In the genomic region with DNA sequence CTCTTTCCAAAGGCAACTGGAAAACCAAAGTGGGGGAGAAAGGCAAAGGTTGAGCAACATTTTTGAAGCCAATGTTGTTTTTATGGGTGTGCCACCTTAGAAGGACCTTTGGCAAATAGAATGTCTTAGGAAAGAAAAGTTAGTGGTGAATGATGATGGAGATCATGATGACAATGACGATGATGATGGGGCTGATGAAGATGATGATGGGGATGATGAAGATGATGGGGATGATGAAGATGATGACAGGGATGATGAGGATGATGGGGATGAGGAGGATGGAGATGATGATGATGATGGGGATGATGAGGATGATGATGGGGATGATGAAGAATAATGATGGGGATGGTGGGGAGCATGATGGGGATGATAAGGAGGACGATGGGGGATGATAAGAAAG, we compare ENCODE assay signal across 15 cellular contexts.
A peak's percentile ranks its signal among the peaks of the same experiment; 100 is the strongest.
DNase-seq lines count a peak whose midpoint lies in the region; ATAC-seq and TF ChIP-seq lines count a peak whose summit lies in the region.
"Had no signal": no experiment of that assay in that cellular context is flagged by ENCODE, and none has a peak within 500 bp of the region (broad histone marks: within the 10 kb centered on the region; RNA-seq: fewer than 3 reads in every experiment).

No MANE protein-coding gene starts in this region.

- H3K9me3 ChIP-seq in left ventricle myocardium inferior (replicated peaks) (no peaks in the 10 kb centered on the region), subcutaneous abdominal adipose tissue (ENCODE audit: control insufficient read depth in 5 of 5, low read length in 5 of 5) (no peaks in the 10 kb centered on the region)
- H3K9me3 ChIP-seq in CD4-positive, alpha-beta memory T cell (ENCODE audit: control insufficient read depth in 1 of 2, low read length in 2 of 2), result no peaks in the 10 kb centered on the region
- H3K9me3 ChIP-seq: BE2C, HAP-1 had no signal

- no peaks in the 10 kb centered on the region for H3K36me3 Mint-ChIP-seq in Calu3 (ENCODE audit: insufficient read depth, unreplicated experiment)
- H3K36me3 Mint-ChIP-seq in central memory CD8-positive, alpha-beta T cell (ENCODE audit: insufficient read depth), result peaks cover 4% of the 10 kb centered on the region
- H3K36me3 Mint-ChIP-seq in CD4-positive, alpha-beta memory T cell, result peaks cover 2 to 29% of the 10 kb centered on the region in 2 donors

- no peak for TF ChIP-seq CTCF in left ventricle myocardium inferior (IDR thresholded peaks at IDR 0.05; ENCODE audit: borderline replicate concordance)
- TF ChIP-seq CTCF in Calu3 (IDR thresholded peaks at IDR 0.05; ENCODE audit: unreplicated experiment), result no peak

- POLR2A ChIA-PET in CD4-positive, alpha-beta memory T cell (lab: Charles Lee; ENCODE audit: partially characterized antibody), result no interaction called here

- H3K9ac ChIP-seq in subcutaneous abdominal adipose tissue (ENCODE audit: low read length in 5 of 5), result no peak overlapping the region

- H3K4me3 ChIP-seq in left ventricle myocardium inferior (no peak overlapping the region), subcutaneous abdominal adipose tissue (ENCODE audit: low read depth in 1 of 5, low read length in 5 of 5) (no peak overlapping the region)
- no peak overlapping the region for H3K4me3 ChIP-seq in CD4-positive, alpha-beta memory T cell (ENCODE audit: low read length in 2 of 2)
- H3K4me3 ChIP-seq: HAP-1, K562 had no signal

- BruUV-seq in Calu3 (replicated peaks; lab: Mats Ljungman, UMichigan), result no TSS peak

- H3K27me3 ChIP-seq in left ventricle myocardium inferior (ENCODE audit: low read depth) (no peaks in the 10 kb centered on the region), subcutaneous abdominal adipose tissue (ENCODE audit: control insufficient read depth in 5 of 5, insufficient read depth in 4 of 5, low read length in 5 of 5) (no peaks in the 10 kb centered on the region)
- no peaks in the 10 kb centered on the region for H3K27me3 ChIP-seq in CD4-positive, alpha-beta memory T cell (ENCODE audit: insufficient read depth, low read length)
- H3K27me3 ChIP-seq: BE2C had no signal

- H3K4me3 Mint-ChIP-seq in Calu3 (ENCODE audit: low read depth, unreplicated experiment), result no peak overlapping the region
- no peak overlapping the region for H3K4me3 Mint-ChIP-seq in central memory CD8-positive, alpha-beta T cell
- no peak overlapping the region for H3K4me3 Mint-ChIP-seq in CD4-positive, alpha-beta memory T cell
- H3K4me3 Mint-ChIP-seq: CD8-positive, alpha-beta T cell; HFFc6 had no signal

- DNase-seq in left ventricle myocardium inferior, result no peak
- DNase-seq in Right ventricle myocardium inferior (ENCODE audit: missing footprints), result no peak
- DNase-seq in Calu3, result no peak
- no peak for DNase-seq in central memory CD8-positive, alpha-beta T cell (ENCODE audit: low spot score in 2 of 2)
- DNase-seq in CD4-positive, alpha-beta memory T cell, result no peak
- DNase-seq in activated gamma-delta T cell treated with Interleukin-2 at 50 U/mL for 16 hours, result no peak
- DNase-seq: BE2C; CD8-positive, alpha-beta T cell; COR-L47; HFFc6 had no signal

- H3K36me3 ChIP-seq in left ventricle myocardium inferior, result no peaks in the 10 kb centered on the region
- H3K36me3 ChIP-seq in subcutaneous abdominal adipose tissue (ENCODE audit: control insufficient read depth in 5 of 5, insufficient read depth in 5 of 5, low read length in 5 of 5), result no peaks in the 10 kb centered on the region
- H3K36me3 ChIP-seq in CD4-positive, alpha-beta memory T cell (ENCODE audit: insufficient read depth, low read length), result no peaks in the 10 kb centered on the region
- H3K36me3 ChIP-seq: BE2C, HAP-1 had no signal

- peaks cover 29% of the 10 kb centered on the region for H3K4me1 ChIP-seq in left ventricle myocardium inferior
- peaks cover 6 to 34% (median 24%) of the 10 kb centered on the region in 5 donors for H3K4me1 ChIP-seq in subcutaneous abdominal adipose tissue (ENCODE audit: control insufficient read depth in 5 of 5, insufficient read depth in 5 of 5, low read length in 5 of 5)
- peaks cover 4% of the 10 kb centered on the region for H3K4me1 ChIP-seq in CD4-positive, alpha-beta memory T cell (ENCODE audit: insufficient read depth, low read length)
- H3K4me1 ChIP-seq: BE2C, HAP-1 had no signal

- ATAC-seq in Right ventricle myocardium inferior (no peak), GM19351 (IDR thresholded peaks at IDR 0.05; ENCODE audit: unreplicated experiment) (no peak)
- no peak for ATAC-seq in central memory CD8-positive, alpha-beta T cell (replicated peaks; ENCODE audit: extremely low read depth, poor library complexity, severe bottlenecking)
- ATAC-seq: CD8-positive, alpha-beta T cell; K562 had no signal

- intact Hi-C loops in left ventricle myocardium inferior (cut with micrococcal nuclease), result no loop called here
- intact Hi-C loops in Right ventricle myocardium inferior (cut with DNase I), result loop anchor here (5.0 kb wide), 1 partner anchor 50 kb away; no protein-coding TSS in a partner anchor
- intact Hi-C loops in Calu3 (cut with micrococcal nuclease; ENCODE audit: unreplicated experiment), result no loop called here
- intact Hi-C loops in CD4-positive, alpha-beta memory T cell (cut with micrococcal nuclease), result no loop called here

- peak overlapping the region; percentile 50 for H3K27ac Mint-ChIP-seq in Calu3 (ENCODE audit: unreplicated experiment)
- H3K27ac Mint-ChIP-seq in central memory CD8-positive, alpha-beta T cell (ENCODE audit: low read depth), result peak overlapping the region; percentile 10
- peak overlapping the region in 1 of 7 donors; percentile 70 for H3K27ac Mint-ChIP-seq in CD4-positive, alpha-beta memory T cell
- H3K27ac Mint-ChIP-seq: CD8-positive, alpha-beta T cell; HFFc6 had no signal

- no peaks in the 10 kb centered on the region for H3K4me1 Mint-ChIP-seq in Calu3 (ENCODE audit: low read depth, unreplicated experiment)
- no peaks in the 10 kb centered on the region for H3K4me1 Mint-ChIP-seq in central memory CD8-positive, alpha-beta T cell
- peaks cover 7 to 26% (median 14%) of the 10 kb centered on the region in 4 donors for H3K4me1 Mint-ChIP-seq in CD4-positive, alpha-beta memory T cell

- CTCF ChIA-PET in Calu3 (lab: Charles Lee), result no interaction called here
- CTCF ChIA-PET in CD4-positive, alpha-beta memory T cell (lab: Charles Lee; ENCODE audit: partially characterized antibody), result no interaction called here

- H3K27me3 Mint-ChIP-seq in Calu3 (ENCODE audit: unreplicated experiment), result no peaks in the 10 kb centered on the region
- H3K27me3 Mint-ChIP-seq in central memory CD8-positive, alpha-beta T cell, result no peaks in the 10 kb centered on the region
- H3K27me3 Mint-ChIP-seq in CD4-positive, alpha-beta memory T cell, result no peaks in the 10 kb centered on the region

- H3K27ac ChIP-seq in left ventricle myocardium inferior (replicated peaks), result peak overlapping the region; percentile 70
- peak overlapping the region; percentile 98 for H3K27ac ChIP-seq in subcutaneous abdominal adipose tissue (ENCODE audit: low read depth, low read length)
- no peak overlapping the region for H3K27ac ChIP-seq in CD4-positive, alpha-beta memory T cell (ENCODE audit: low read depth, low read length)
- H3K27ac ChIP-seq: C4-2B had no signal

- H3K9me3 Mint-ChIP-seq in Calu3 (ENCODE audit: low read depth, unreplicated experiment), result peaks cover 2% of the 10 kb centered on the region
- H3K9me3 Mint-ChIP-seq in central memory CD8-positive, alpha-beta T cell, result peaks cover 10% of the 10 kb centered on the region
- peaks cover 0 to 1% (median 0%) of the 10 kb centered on the region in 8 donors for H3K9me3 Mint-ChIP-seq in CD4-positive, alpha-beta memory T cell
- H3K9me3 Mint-ChIP-seq: CD8-positive, alpha-beta T cell had no signal
